ENCODE assay signal across 23 cellular contexts in the genomic region with DNA sequence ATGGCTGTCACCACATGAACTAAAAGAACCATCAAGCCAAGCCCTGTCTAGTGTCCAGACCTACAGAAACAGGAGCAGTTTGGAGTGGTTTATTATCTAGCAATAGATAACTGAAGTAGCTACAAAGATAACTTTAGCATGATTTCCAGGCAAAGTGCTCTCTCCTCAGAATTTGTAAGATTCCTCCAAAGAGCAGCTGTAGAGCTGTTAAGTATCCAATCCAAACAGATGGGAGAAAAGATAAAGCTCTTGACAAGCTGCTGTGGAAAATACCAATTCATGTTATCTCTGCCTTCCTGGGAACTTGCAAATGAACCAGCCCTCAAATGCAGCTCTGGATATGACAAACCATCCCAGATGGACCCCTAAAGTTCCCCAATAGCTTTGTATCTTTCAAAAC.
DNase-seq lines count a peak whose midpoint lies in the region; ATAC-seq, FAIRE-seq and TF ChIP-seq lines count a peak whose summit lies in the region.
"Had no signal": no experiment of that assay in that cellular context is flagged by ENCODE, and none has a peak within 500 bp of the region (broad histone marks: within the 10 kb centered on the region; RNA-seq: fewer than 3 reads in every experiment).

No MANE protein-coding gene starts in this region.

- no peak overlapping the region for H3K27ac ChIP-seq in K562 (ENCODE audit: extremely low read depth, low read depth, low read length)
- no peak overlapping the region for H3K27ac ChIP-seq in naive thymus-derived CD4-positive, alpha-beta T cell (ENCODE audit: low read depth, low read length)
- H3K27ac ChIP-seq: esophagus muscularis mucosa, upper lobe of left lung had no signal

- H3K27ac Mint-ChIP-seq in naive thymus-derived CD4-positive, alpha-beta T cell: peak overlapping the region in 5 of 9 donors; percentile 31 to 86 (median 45)

- H3K27me3 Mint-ChIP-seq in naive thymus-derived CD4-positive, alpha-beta T cell: no peaks in the 10 kb centered on the region
- H3K27me3 Mint-ChIP-seq: CD8-positive, alpha-beta memory T cell; central memory CD8-positive, alpha-beta T cell had no signal

- TF ChIP-seq POLR2A in K562 (conservative IDR thresholded peaks at IDR 0.05): no peak

- H2AFZ ChIP-seq in K562 (ENCODE audit: low read depth, low read length): no peak overlapping the region

- no peaks in the 10 kb centered on the region for H3K27me3 ChIP-seq in K562 (ENCODE audit: control insufficient read depth in 2 of 2, insufficient read depth in 2 of 2, low read length in 2 of 2)
- H3K27me3 ChIP-seq in naive thymus-derived CD4-positive, alpha-beta T cell (ENCODE audit: control insufficient read depth in 2 of 2, insufficient read depth in 2 of 2, low read length in 2 of 2): no peaks in the 10 kb centered on the region
- H3K27me3 ChIP-seq: esophagus muscularis mucosa, upper lobe of left lung had no signal

- H3K9me1 ChIP-seq in K562 (ENCODE audit: control insufficient read depth, insufficient read depth, low read length): no peaks in the 10 kb centered on the region

- CTCF ChIA-PET in K562 (lab: Yijun Ruan, JAX; ENCODE audit: low intra/inter-chr PET ratio): no interaction called here
- CTCF ChIA-PET in naive thymus-derived CD4-positive, alpha-beta T cell (lab: Charles Lee): no interaction called here

- H3K9me3 Mint-ChIP-seq in naive thymus-derived CD4-positive, alpha-beta T cell: peaks cover 0 to 53% (median 19%) of the 10 kb centered on the region in 11 donors

- peaks cover 0 to 8% of the 10 kb centered on the region in 2 experiments; a peak in 3 of 5 replicates for H3K4me1 ChIP-seq in K562 (replicated peaks in 1 of 2; ENCODE audit: control insufficient read depth in 2 of 2, insufficient read depth in 2 of 2, low read length in 2 of 2)
- H3K4me1 ChIP-seq in naive thymus-derived CD4-positive, alpha-beta T cell (ENCODE audit: control insufficient read depth in 2 of 2, insufficient read depth in 2 of 2, low read length in 2 of 2): peaks cover under 1 to 16% of the 10 kb centered on the region in 2 donors
- H3K4me1 ChIP-seq: HAP-1 had no signal

- intact Hi-C loops in K562 (cut with micrococcal nuclease): no loop called here
- intact Hi-C loops in naive thymus-derived CD4-positive, alpha-beta T cell (cut with micrococcal nuclease): no loop called here

- H3K4me3 ChIP-seq in K562: no peak overlapping the region
- H3K4me3 ChIP-seq in naive thymus-derived CD4-positive, alpha-beta T cell (ENCODE audit: low read length): no peak overlapping the region
- H3K4me3 ChIP-seq: esophagus muscularis mucosa, HAP-1, upper lobe of left lung had no signal

- TF ChIP-seq RAD21 in K562 (CRISPR knock-in tag; conservative IDR thresholded peaks at IDR 0.05 in 1 of 2, IDR thresholded peaks at IDR 0.05 in 1 of 2): no peak

- no peak for ATAC-seq in K562
- ATAC-seq in naive thymus-derived CD4-positive, alpha-beta T cell: no peak
- ATAC-seq in HG03135 (IDR thresholded peaks at IDR 0.05; ENCODE audit: unreplicated experiment): no peak

- no peaks in the 10 kb centered on the region for H3K79me2 ChIP-seq in K562 (ENCODE audit: control insufficient read depth, insufficient read depth, low read length)

- H3K4me3 Mint-ChIP-seq in naive thymus-derived CD4-positive, alpha-beta T cell: no peak overlapping the region
- H3K4me3 Mint-ChIP-seq: CD8-positive, alpha-beta memory T cell; central memory CD8-positive, alpha-beta T cell had no signal

- no peaks in the 10 kb centered on the region for H3K36me3 ChIP-seq in K562 (ENCODE audit: control insufficient read depth, insufficient read depth, low read length)
- no peaks in the 10 kb centered on the region for H3K36me3 ChIP-seq in naive thymus-derived CD4-positive, alpha-beta T cell (ENCODE audit: control insufficient read depth in 2 of 3, insufficient read depth in 3 of 3, low read length in 3 of 3)
- H3K36me3 ChIP-seq: esophagus muscularis mucosa, HAP-1, upper lobe of left lung had no signal

- FAIRE-seq in K562 (lab: Jason Lieb, UNC) (no peak), urothelium cell line (lab: Jason Lieb, UNC) (no peak), RCC 7860 (lab: Jason Lieb, UNC) (no peak)

- no peak overlapping the region for H3K4me2 ChIP-seq in K562 (ENCODE audit: insufficient read depth, low read length)

- H3K9ac ChIP-seq in K562 (ENCODE audit: insufficient read depth in 1 of 2, low read depth in 2 of 2, low read length in 2 of 2): no peak overlapping the region

- DNase-seq in DMS 273 (lab: John Stamatoyannopoulos, UW; ENCODE audit: unreplicated experiment) (peak; percentile 63), NCI-H524 (lab: John Stamatoyannopoulos, UW) (peak; percentile 57 to 84), K562 (ENCODE audit: extremely low read depth in 1 of 4, low spot score in 3 of 4) (peak in 1 of 4 experiments; percentile 23), urothelium cell line (ENCODE audit: low spot score) (no peak), RCC 7860 (ENCODE audit: low spot score) (no peak)
- no peak for DNase-seq in naive thymus-derived CD4-positive, alpha-beta T cell
- no peak for DNase-seq in activated CD4-positive, alpha-beta T cell treated with anti-CD3 and anti-CD28 coated beads, Interleukin-2, amount 50 U/mL, for 1 hour
- DNase-seq: activated CD4-positive, alpha-beta T cell treated with anti-CD3 and anti-CD28 coated beads for 4 hours; activated gamma-delta T cell treated with Interleukin-2 at 50 U/mL for 16 hours; amniotic stem cell; CD8-positive, alpha-beta memory T cell; effector CD4-positive, alpha-beta T cell; midbrain; NCI-H1105; NCI-H2029 treated with DMSO at 0.1 percent for 48 hours; NCI-H510A; SHP77; stimulated activated CD4-positive, alpha-beta T cell treated with anti-CD3 and anti-CD28 coated beads, Interleukin-4, amount 100 ng/mL, for 24 hours; upper lobe of left lung had no signal

- in situ Hi-C loops in K562 (cut with MboI): no loop called here

- peaks cover 15 to 45% (median 36%) of the 10 kb centered on the region in 7 donors for H3K4me1 Mint-ChIP-seq in naive thymus-derived CD4-positive, alpha-beta T cell

- no peak for TF ChIP-seq EP300 in K562 (IDR thresholded peaks at IDR 0.05; ENCODE audit: low read length)

- no TSS peak for BruUV-seq in K562 (replicated peaks; lab: Mats Ljungman, UMichigan)

- H3K9me3 ChIP-seq in K562 (replicated peaks; ENCODE audit: control insufficient read depth, insufficient read depth, low read depth, low read length): peaks cover 2% of the 10 kb centered on the region
- H3K9me3 ChIP-seq in naive thymus-derived CD4-positive, alpha-beta T cell (ENCODE audit: control insufficient read depth in 2 of 3, low read length in 3 of 3): peaks cover 0 to 7% (median 0%) of the 10 kb centered on the region in 3 experiments
- H3K9me3 ChIP-seq: esophagus muscularis mucosa, HAP-1, upper lobe of left lung had no signal

- POLR2A ChIA-PET in K562 (lab: Yijun Ruan, JAX): no interaction called here
- POLR2A ChIA-PET in naive thymus-derived CD4-positive, alpha-beta T cell (lab: Charles Lee): interaction anchor here (1.1 to 1.4 kb wide), 2 partner anchors 16 to 78 kb away, joined by 3 to 4 read pairs; no protein-coding TSS in a partner anchor

- no peaks in the 10 kb centered on the region for H4K20me1 ChIP-seq in K562 (replicated peaks; ENCODE audit: control insufficient read depth, insufficient read depth, low read length)

- no peak for TF ChIP-seq CTCF in K562 (IDR thresholded peaks at IDR 0.05 in 2 of 3, conservative IDR thresholded peaks at IDR 0.05 in 1 of 3; ENCODE audit: insufficient read depth in 2 of 3, low read depth in 1 of 3, low read length in 3 of 3)

- H3K36me3 Mint-ChIP-seq in naive thymus-derived CD4-positive, alpha-beta T cell: peaks cover 8 to 50% (median 14%) of the 10 kb centered on the region in 5 donors

TF ChIP-seq in K562, 482 proteins besides CTCF, POLR2A, EP300 and RAD21 (continues in another document):
- no peak for TF ChIP-seq EZH2 (IDR thresholded peaks at IDR 0.05; ENCODE audit: borderline replicate concordance, low read depth, low read length)
- no peak for TF ChIP-seq L3MBTL2 (IDR thresholded peaks at IDR 0.05)
- TF ChIP-seq KDM4B (IDR thresholded peaks at IDR 0.05; ENCODE audit: borderline replicate concordance in 2 of 2, low read depth in 1 of 2): no peak
- no peak for TF ChIP-seq HMGXB4 (CRISPR knock-in tag; IDR thresholded peaks at IDR 0.05)
- TF ChIP-seq GTF2F1 (IDR thresholded peaks at IDR 0.05; ENCODE audit: low read depth, low read length): no peak
- no peak for TF ChIP-seq ETV6 (IDR thresholded peaks at IDR 0.05; ENCODE audit: borderline replicate concordance in 1 of 2, low read depth in 2 of 2, low read length in 1 of 2)
- TF ChIP-seq ETV6 (CRISPR knock-in tag; IDR thresholded peaks at IDR 0.05; ENCODE audit: borderline replicate concordance): no peak
- no peak for TF ChIP-seq ZNF239 (CRISPR knock-in tag; IDR thresholded peaks at IDR 0.05)
- TF ChIP-seq ZNF140 (CRISPR knock-in tag; IDR thresholded peaks at IDR 0.05): no peak
- peak; percentile 62 for TF ChIP-seq CBFA2T2 (conservative IDR thresholded peaks at IDR 0.05)
- no peak for TF ChIP-seq ZKSCAN3 (CRISPR knock-in tag; IDR thresholded peaks at IDR 0.05)
- no peak for TF ChIP-seq FOXA1 (IDR thresholded peaks at IDR 0.05; ENCODE audit: borderline replicate concordance)
- TF ChIP-seq ZNF436 (CRISPR knock-in tag; IDR thresholded peaks at IDR 0.05): no peak

Comparison
In these comparisons a context has a peak if more than half of its experiments do, and no peak if none do; other contexts are left out.
1. DNase-seq: peak in DMS 273 (single experiment) and NCI-H524 (2 of 2); none in naive thymus-derived CD4-positive, alpha-beta T cell (0 of 9), urothelium cell line (single experiment), activated CD4-positive, alpha-beta T cell treated with anti-CD3 and anti-CD28 coated beads, Interleukin-2, amount 50 U/mL, for 1 hour (single experiment) and RCC 7860 (single experiment).